Comparison of ENCODE assay signal across 17 cellular contexts in the genomic region with DNA sequence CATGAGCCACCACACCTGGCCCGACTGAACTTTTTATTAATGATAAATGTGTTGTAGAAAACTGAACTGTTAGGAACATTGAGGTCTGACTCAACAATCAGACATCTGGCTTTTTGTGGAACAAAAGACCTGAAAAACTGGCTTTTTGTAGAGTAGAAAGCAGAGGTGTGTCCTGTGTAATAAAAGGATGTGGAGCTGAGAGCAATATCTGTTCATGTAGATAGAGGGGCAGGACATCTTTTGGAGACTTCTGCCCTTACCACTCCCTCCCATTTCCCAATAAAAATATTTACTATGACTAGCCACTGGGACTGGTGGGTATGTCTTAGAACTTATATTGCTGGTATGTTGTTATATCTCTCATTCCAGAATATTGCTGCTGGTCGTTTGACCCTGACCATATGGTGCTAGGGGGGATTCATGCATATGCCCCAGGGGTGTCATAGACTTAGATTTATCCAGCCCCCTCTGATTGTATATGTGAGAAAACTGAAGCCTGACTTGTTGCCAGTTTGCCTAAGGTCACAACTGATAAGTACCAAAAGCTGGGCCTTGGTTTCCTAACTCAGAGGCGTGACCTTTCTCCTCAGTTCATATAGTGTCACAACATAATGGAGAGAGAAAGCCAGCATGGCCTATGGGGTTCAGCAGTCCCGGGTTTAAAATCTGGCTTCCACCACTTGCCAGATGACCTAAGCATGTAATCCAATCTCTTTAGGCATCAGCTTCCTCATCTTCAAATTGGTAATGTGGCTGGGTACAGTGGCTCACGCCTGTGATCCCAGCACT. TPM values are rescaled to one million over a fixed set of nuclear protein-coding genes. Genes with fewer than 3 reads are reported as not detected.
DNase-seq lines count a peak whose midpoint lies in the region; ATAC-seq and TF ChIP-seq lines count a peak whose summit lies in the region.
"Had no signal": no experiment of that assay in that cellular context is flagged by ENCODE, and none has a peak within 500 bp of the region (broad histone marks: within the 10 kb centered on the region; RNA-seq: fewer than 3 reads in every experiment).

No MANE protein-coding gene starts in this region.

- no peak overlapping the region for H2BK12ac ChIP-seq in H9 (ENCODE audit: insufficient read length, low read depth, low read length)

- H2BK15ac ChIP-seq in H9 (ENCODE audit: low read depth, low read length): no peak overlapping the region

- H2BK5ac ChIP-seq in H9 (ENCODE audit: insufficient read length, low read length): no peak overlapping the region

- H3K27ac Mint-ChIP-seq in activated naive CD4-positive, alpha-beta T cell treated with anti-CD3 and anti-CD28 coated beads, Interleukin-2, amount 50 U/mL, for 24 hours: peak overlapping the region; percentile 62
- no peak overlapping the region for H3K27ac Mint-ChIP-seq in activated naive CD4-positive, alpha-beta T cell treated with anti-CD3 and anti-CD28 coated beads for 36 hours
- H3K27ac Mint-ChIP-seq in immature natural killer cell (peak overlapping the region; percentile 17 to 80 (median 58)), H9 (peak overlapping the region in 1 of 3 experiments; percentile 70; a peak in 1 of 7 replicates)

- CTCF ChIA-PET in activated naive CD4-positive, alpha-beta T cell treated with anti-CD3 and anti-CD28 coated beads for 36 hours (lab: Charles Lee): interaction anchor here (0.6 kb wide), 1 partner anchor 169 kb away, joined by 3 read pairs; no protein-coding TSS in a partner anchor

- no peaks in the 10 kb centered on the region for H3K9me3 ChIP-seq in RWPE2 (ENCODE audit: severe bottlenecking)
- no peaks in the 10 kb centered on the region for H3K9me3 ChIP-seq in smooth muscle cell (replicated peaks; ENCODE audit: low read depth)
- H3K9me3 ChIP-seq in H9 (ENCODE audit: control insufficient read depth, low read depth, low read length): no peaks in the 10 kb centered on the region
- H3K9me3 ChIP-seq: body of pancreas, tibial nerve had no signal

- H3K56ac ChIP-seq in H9 (ENCODE audit: insufficient read length, low read depth, low read length): no peak overlapping the region

- H3K27ac ChIP-seq in RWPE2 (ENCODE audit: poor library complexity, severe bottlenecking): peak overlapping the region; percentile 93
- peak overlapping the region; percentile 65 for H3K27ac ChIP-seq in smooth muscle cell (ENCODE audit: low read depth)
- no peak overlapping the region for H3K27ac ChIP-seq in H9 (ENCODE audit: insufficient read length, low read depth, low read length)
- H3K27ac ChIP-seq: body of pancreas, WERI-Rb-1 had no signal

- WGBS in smooth muscle cell (ENCODE audit: low lambda C conversion rate): 92% methylated on average over 5 of the region's 5 CpGs
- no CpG with 5 or more reads among the region's 5 CpGs for WGBS in H9 (ENCODE audit: extremely low coverage, insufficient read length, low lambda C conversion rate)

- H3K27me3 ChIP-seq in RWPE2 (ENCODE audit: insufficient read depth, poor library complexity, severe bottlenecking) (no peaks in the 10 kb centered on the region), smooth muscle cell (ENCODE audit: low read depth) (no peaks in the 10 kb centered on the region), H9 (ENCODE audit: insufficient read depth, low read length) (no peaks in the 10 kb centered on the region)
- H3K27me3 ChIP-seq: body of pancreas, tibial nerve had no signal

- peaks cover 96% of the 10 kb centered on the region for H4K20me1 ChIP-seq in smooth muscle cell (ENCODE audit: low read depth)
- H4K20me1 ChIP-seq in H9 (ENCODE audit: control insufficient read depth, insufficient read depth, insufficient read length): no peaks in the 10 kb centered on the region

- H3K4me1 ChIP-seq in RWPE2 (ENCODE audit: insufficient read depth, poor library complexity, severe bottlenecking) (peaks cover 28% of the 10 kb centered on the region), smooth muscle cell (ENCODE audit: low read depth) (no peaks in the 10 kb centered on the region), H9 (ENCODE audit: insufficient read depth, low read length) (no peaks in the 10 kb centered on the region)

- H3K4me3 Mint-ChIP-seq in activated naive CD4-positive, alpha-beta T cell treated with anti-CD3 and anti-CD28 coated beads, Interleukin-2, amount 50 U/mL, for 24 hours: no peak overlapping the region
- no peak overlapping the region for H3K4me3 Mint-ChIP-seq in activated naive CD4-positive, alpha-beta T cell treated with anti-CD3 and anti-CD28 coated beads for 36 hours
- H3K4me3 Mint-ChIP-seq in immature natural killer cell (no peak overlapping the region), H9 (no peak overlapping the region)

- no peaks in the 10 kb centered on the region for H3K9me3 Mint-ChIP-seq in activated naive CD4-positive, alpha-beta T cell treated with anti-CD3 and anti-CD28 coated beads, Interleukin-2, amount 50 U/mL, for 24 hours
- H3K9me3 Mint-ChIP-seq in activated naive CD4-positive, alpha-beta T cell treated with anti-CD3 and anti-CD28 coated beads for 36 hours: no peaks in the 10 kb centered on the region
- no peaks in the 10 kb centered on the region for H3K9me3 Mint-ChIP-seq in immature natural killer cell
- H3K9me3 Mint-ChIP-seq in H9: no peaks in the 10 kb centered on the region

- H3K4ac ChIP-seq in H9 (ENCODE audit: low read depth, low read length): no peak overlapping the region

- H3K9ac ChIP-seq in smooth muscle cell (ENCODE audit: low read depth) (no peak overlapping the region), H9 (ENCODE audit: extremely low read depth, insufficient read length, low read length) (no peak overlapping the region)

- H3K4me1 Mint-ChIP-seq in activated naive CD4-positive, alpha-beta T cell treated with anti-CD3 and anti-CD28 coated beads, Interleukin-2, amount 50 U/mL, for 24 hours: peaks cover 57% of the 10 kb centered on the region
- peaks cover 53% of the 10 kb centered on the region for H3K4me1 Mint-ChIP-seq in activated naive CD4-positive, alpha-beta T cell treated with anti-CD3 and anti-CD28 coated beads for 36 hours (ENCODE audit: low read depth)
- H3K4me1 Mint-ChIP-seq in immature natural killer cell: peaks cover 70 to 76% of the 10 kb centered on the region in 2 donors
- no peaks in the 10 kb centered on the region; a peak in 1 of 4 replicates for H3K4me1 Mint-ChIP-seq in H9

- H3K14ac ChIP-seq in H9 (ENCODE audit: insufficient read depth, low read length): no peak overlapping the region

- H3K23me2 ChIP-seq in H9 (ENCODE audit: insufficient read length, low read depth, low read length, poor library complexity, severe bottlenecking): no peaks in the 10 kb centered on the region

- H2AK5ac ChIP-seq in H9 (ENCODE audit: insufficient read length, low read length): no peak overlapping the region

- peak; percentile 94 for ATAC-seq in RWPE2 (ENCODE audit: low read depth)
- ATAC-seq: body of pancreas, left colon, Panc1 had no signal

- H2BK20ac ChIP-seq in H9 (ENCODE audit: low read depth, low read length, poor library complexity, severe bottlenecking): no peak overlapping the region

- H3K79me2 ChIP-seq in smooth muscle cell (ENCODE audit: low read depth): peaks cover 100% of the 10 kb centered on the region
- H3K79me2 ChIP-seq in H9 (ENCODE audit: insufficient read depth, low read length): no peaks in the 10 kb centered on the region; the same call in 1 of the 2 replicates

- no peaks in the 10 kb centered on the region for H3F3A ChIP-seq in smooth muscle cell (ENCODE audit: low read depth)

- H3K27me3 Mint-ChIP-seq in activated naive CD4-positive, alpha-beta T cell treated with anti-CD3 and anti-CD28 coated beads, Interleukin-2, amount 50 U/mL, for 24 hours: no peaks in the 10 kb centered on the region
- H3K27me3 Mint-ChIP-seq in activated naive CD4-positive, alpha-beta T cell treated with anti-CD3 and anti-CD28 coated beads for 36 hours (ENCODE audit: low read depth): no peaks in the 10 kb centered on the region
- H3K27me3 Mint-ChIP-seq in immature natural killer cell (ENCODE audit: low read depth in 3 of 3): peaks cover 0 to 6% (median 0%) of the 10 kb centered on the region in 3 donors
- H3K27me3 Mint-ChIP-seq in H9 (ENCODE audit: low read depth): no peaks in the 10 kb centered on the region; the same call in 1 of the 2 replicates

- DNase-seq in activated naive CD4-positive, alpha-beta T cell treated with anti-CD3 and anti-CD28 coated beads for 36 hours: no peak
- DNase-seq in RWPE2 (ENCODE audit: low spot score) (no peak), immature natural killer cell (no peak), smooth muscle cell (lab: John Stamatoyannopoulos, UW; ENCODE audit: unreplicated experiment) (no peak), NCI-H1930 (lab: John Stamatoyannopoulos, UW) (no peak), H9 (no peak)
- DNase-seq in stimulated activated CD4-positive, alpha-beta T cell treated with anti-CD3 and anti-CD28 coated beads, Interleukin-1b, Interleukin-23, amount 100 ng/mL, for 48 hours: no peak
- DNase-seq: activated effector memory CD4-positive, alpha-beta T cell treated with anti-CD3 and anti-CD28 coated beads, Interleukin-2, amount 50 U/mL, for 16 hours; GOT3; left colon; MV-4-11; NCI-H526; WERI-Rb-1 had no signal

- H3K4me2 ChIP-seq in smooth muscle cell: no peak overlapping the region
- no peak overlapping the region for H3K4me2 ChIP-seq in H9 (ENCODE audit: insufficient read depth, insufficient read length, low read length)

- peaks cover 5% of the 10 kb centered on the region for H3K79me1 ChIP-seq in H9 (ENCODE audit: insufficient read depth, low read depth, low read length, poor library complexity, severe bottlenecking)

- no peak overlapping the region for H4K5ac ChIP-seq in H9 (ENCODE audit: insufficient read length, low read depth, low read length)

- H4K91ac ChIP-seq in H9 (ENCODE audit: insufficient read length, low read depth, low read length): no peak overlapping the region

- no peak overlapping the region for H2BK120ac ChIP-seq in H9 (ENCODE audit: low read depth, low read length, poor library complexity, severe bottlenecking)

- H3K18ac ChIP-seq in H9 (ENCODE audit: insufficient read length, low read depth, low read length): no peak overlapping the region

- H3K36me3 ChIP-seq in RWPE2 (ENCODE audit: low read depth): peaks cover 78% of the 10 kb centered on the region
- peaks cover 13% of the 10 kb centered on the region for H3K36me3 ChIP-seq in smooth muscle cell (ENCODE audit: low read depth)

- peaks cover 18% of the 10 kb centered on the region for H3K36me3 Mint-ChIP-seq in activated naive CD4-positive, alpha-beta T cell treated with anti-CD3 and anti-CD28 coated beads, Interleukin-2, amount 50 U/mL, for 24 hours
- H3K36me3 Mint-ChIP-seq in activated naive CD4-positive, alpha-beta T cell treated with anti-CD3 and anti-CD28 coated beads for 36 hours (ENCODE audit: low read depth): peaks cover 45% of the 10 kb centered on the region
- peaks cover 0 to 14% (median 5%) of the 10 kb centered on the region in 3 donors for H3K36me3 Mint-ChIP-seq in immature natural killer cell
- H3K36me3 Mint-ChIP-seq in H9 (ENCODE audit: insufficient read depth in 1 of 3, low read depth in 3 of 3): peaks cover 26 to 80% (median 67%) of the 10 kb centered on the region in 3 experiments; a peak in 6 of 7 replicates

- intact Hi-C loops in activated naive CD4-positive, alpha-beta T cell treated with anti-CD3 and anti-CD28 coated beads for 36 hours (cut with micrococcal nuclease): no loop called here

- H4K8ac ChIP-seq in H9 (replicated peaks; ENCODE audit: insufficient read length, low read depth, low read length): no peak overlapping the region

- no peak overlapping the region for H2AFZ ChIP-seq in smooth muscle cell (ENCODE audit: low read depth)
- H2AFZ ChIP-seq in H9 (ENCODE audit: low read length): no peak overlapping the region

- no peak overlapping the region for H3K23ac ChIP-seq in H9 (ENCODE audit: insufficient read length, low read depth, low read length)

- H3T11ph ChIP-seq in H9 (ENCODE audit: low read length): no peak overlapping the region

- TF ChIP-seq CTCF in RWPE2 (IDR thresholded peaks at IDR 0.05; ENCODE audit: poor library complexity, severe bottlenecking): no peak
- no peak for TF ChIP-seq CTCF in smooth muscle cell (IDR thresholded peaks at IDR 0.05; ENCODE audit: borderline replicate concordance, insufficient read depth, poor library complexity, severe bottlenecking)
- no peak for TF ChIP-seq CTCF in H9 (conservative IDR thresholded peaks at IDR 0.05)

- H3K4me3 ChIP-seq in RWPE2 (ENCODE audit: severe bottlenecking): no peak overlapping the region
- no peak overlapping the region for H3K4me3 ChIP-seq in smooth muscle cell
- H3K4me3 ChIP-seq: body of pancreas, tibial nerve had no signal

RNA-seq across cellular contexts. Expression of a gene that starts 33.5 kb away (rescaled TPM):
- 10 to 100 TPM; 10.6 to 11.2 TPM for total RNA-seq in activated naive CD4-positive, alpha-beta T cell treated with anti-CD3 and anti-CD28 coated beads for 36 hours
- 10 to 100 TPM in 2 of 3 donors, 1 to 10 TPM in 1; 9.8 to 20.0 (median 13.7) TPM for polyA plus RNA-seq in immature natural killer cell
- 9.9 and 13.8 TPM in 2 replicates for total RNA-seq in smooth muscle cell
- polyA plus RNA-seq in smooth muscle cell: 8.7 and 9.4 TPM in 2 replicates
- 7.0 and 7.5 TPM in 2 replicates for total RNA-seq in H9 (2021)

RNA-seq across cellular contexts. Expression of a gene that starts 58.5 kb away (rescaled TPM):
- total RNA-seq in activated naive CD4-positive, alpha-beta T cell treated with anti-CD3 and anti-CD28 coated beads for 36 hours: 10 to 100 TPM; 65.0 to 65.9 TPM
- polyA plus RNA-seq in immature natural killer cell: 10 to 100 TPM in 2 of 3 donors, 1 to 10 TPM in 1; 7.1 to 34.6 (median 16.0) TPM
- 30.4 and 33.1 TPM in 2 replicates for total RNA-seq in smooth muscle cell
- polyA plus RNA-seq in smooth muscle cell: 17.5 and 24.9 TPM in 2 replicates
- total RNA-seq in H9 (2021): 133 and 147 TPM in 2 replicates
